8 cellular contexts compared by ENCODE assay signal in genomic region chr9:133122167-133122550, GRCh38. TPM values are rescaled to one million over a fixed set of nuclear protein-coding genes. Genes with fewer than 3 reads are reported as not detected.
DNase-seq lines count a peak whose midpoint lies in the region; ATAC-seq and TF ChIP-seq lines count a peak whose summit lies in the region.

No MANE protein-coding gene starts in this region.

- H3K4me1 Mint-ChIP-seq in effector memory CD8-positive, alpha-beta T cell (ENCODE audit: low read depth in 2 of 2), result peaks cover 67 to 68% of the 10 kb centered on the region in 2 donors

- H2AFZ ChIP-seq in OCI-LY3 (ENCODE audit: low read depth, low read length), result no peak overlapping the region
- H2AFZ ChIP-seq in neuronal stem cell (ENCODE audit: low read length), result no peak overlapping the region

- peaks cover 5% of the 10 kb centered on the region for H3K36me3 ChIP-seq in BLaER1
- H3K36me3 ChIP-seq in OCI-LY3 (replicated peaks; ENCODE audit: low read depth, low read length), result no peaks in the 10 kb centered on the region
- no peaks in the 10 kb centered on the region for H3K36me3 ChIP-seq in neuronal stem cell (replicated peaks in 1 of 2; ENCODE audit: control insufficient read depth in 2 of 2, insufficient read depth in 2 of 2, low read length in 2 of 2)

- no peak overlapping the region for H3K4ac ChIP-seq in neuronal stem cell (ENCODE audit: low read length)

- no peak for ATAC-seq in effector memory CD8-positive, alpha-beta T cell (replicated peaks)
- ATAC-seq in sciatic nerve (no peak), HG02840 (IDR thresholded peaks at IDR 0.05; ENCODE audit: low FRiP score, unreplicated experiment) (no peak)

- no peak overlapping the region for H2BK120ac ChIP-seq in neuronal stem cell (ENCODE audit: low read depth, low read length)

- no peak overlapping the region for H2AK5ac ChIP-seq in neuronal stem cell (ENCODE audit: low read depth, low read length)

- H3K27me3 ChIP-seq in BLaER1, result no peaks in the 10 kb centered on the region
- H3K27me3 ChIP-seq in OCI-LY3 (ENCODE audit: low read depth, low read length), result no peaks in the 10 kb centered on the region
- H3K27me3 ChIP-seq in neuronal stem cell (ENCODE audit: control insufficient read depth in 3 of 3, insufficient read depth in 3 of 3, low read depth in 1 of 3, low read length in 3 of 3), result peaks cover 0 to 2% (median 0%) of the 10 kb centered on the region in 3 experiments

- peak overlapping the region; percentile 86 for H3K23ac ChIP-seq in neuronal stem cell (ENCODE audit: low read depth, low read length, poor library complexity)

- H3K9me3 ChIP-seq in BLaER1 (no peaks in the 10 kb centered on the region), OCI-LY3 (ENCODE audit: insufficient read depth, low read length) (no peaks in the 10 kb centered on the region), neuronal stem cell (replicated peaks in 1 of 2; ENCODE audit: control insufficient read depth in 2 of 2, insufficient read depth in 1 of 2, low read depth in 1 of 2, low read length in 2 of 2) (no peaks in the 10 kb centered on the region)

- H3K14ac ChIP-seq in neuronal stem cell (ENCODE audit: low read length), result no peak overlapping the region

- no peak overlapping the region for H4K91ac ChIP-seq in neuronal stem cell (ENCODE audit: low read depth, low read length, poor library complexity)

- H3K27ac Mint-ChIP-seq in effector memory CD8-positive, alpha-beta T cell, result peak overlapping the region; percentile 99 to 100

- no CpG with 5 or more reads among the region's 5 CpGs for WGBS in neuronal stem cell (ENCODE audit: extremely low coverage in 2 of 2, insufficient read length in 2 of 2, insufficient replicate concordance in 1 of 2), 2 donors

- no peak for DNase-seq in effector memory CD8-positive, alpha-beta T cell
- no peak for DNase-seq in neuronal stem cell (ENCODE audit: low spot score)
- no peak for DNase-seq in NK-92 treated with Interleukin-12 subunit alpha and Interleukin-12 subunit beta, amount 100 ng/mL, for 24 hours (lab: John Stamatoyannopoulos, UW)
- DNase-seq in NCI-H2029 (lab: John Stamatoyannopoulos, UW), result no peak
- no peak for DNase-seq in sciatic nerve (ENCODE audit: low spot score)

- peaks cover 97% of the 10 kb centered on the region for H3K4me1 ChIP-seq in BLaER1
- peaks cover 39% of the 10 kb centered on the region for H3K4me1 ChIP-seq in OCI-LY3 (ENCODE audit: low read length)
- peaks cover 30 to 45% of the 10 kb centered on the region in 2 donors for H3K4me1 ChIP-seq in neuronal stem cell (ENCODE audit: control insufficient read depth in 2 of 2, insufficient read depth in 1 of 2, low read depth in 1 of 2, low read length in 2 of 2)

- peak overlapping the region in 1 of 2 donors; percentile 67 for H3K4me3 Mint-ChIP-seq in effector memory CD8-positive, alpha-beta T cell

- H3K9me3 Mint-ChIP-seq in effector memory CD8-positive, alpha-beta T cell, result no peaks in the 10 kb centered on the region

- H3K79me2 ChIP-seq in OCI-LY3 (ENCODE audit: low read length), result peaks cover 11% of the 10 kb centered on the region

- H3K36me3 Mint-ChIP-seq in effector memory CD8-positive, alpha-beta T cell (ENCODE audit: insufficient read depth), result peaks cover 89% of the 10 kb centered on the region

- peak overlapping the region; percentile 73 for H4K8ac ChIP-seq in neuronal stem cell (ENCODE audit: low read depth, low read length)

- no peak overlapping the region for H2BK12ac ChIP-seq in neuronal stem cell (ENCODE audit: low read length)

- H3K4me2 ChIP-seq in BLaER1 (peak overlapping the region; percentile 95), OCI-LY3 (ENCODE audit: low read length) (peak overlapping the region; percentile 84), neuronal stem cell (ENCODE audit: insufficient read depth, low read length, poor library complexity, severe bottlenecking) (no peak overlapping the region)

- H2BK15ac ChIP-seq in neuronal stem cell (ENCODE audit: low read length), result no peak overlapping the region

- H2BK5ac ChIP-seq in neuronal stem cell (ENCODE audit: low read length), result no peak overlapping the region

- intact Hi-C loops in sciatic nerve (cut with DNase I), result no loop called here

- H3K27ac ChIP-seq in BLaER1, result peak overlapping the region; percentile 72
- H3K27ac ChIP-seq in OCI-LY3 (ENCODE audit: low read length), result peak overlapping the region; percentile 28
- no peak overlapping the region for H3K27ac ChIP-seq in neuronal stem cell (replicated peaks; ENCODE audit: low read length)

- peak overlapping the region; percentile 56; the same call in 1 of the 2 replicates for H3K9ac ChIP-seq in BLaER1
- no peak overlapping the region for H3K9ac ChIP-seq in OCI-LY3 (ENCODE audit: low read length)
- H3K9ac ChIP-seq in neuronal stem cell (ENCODE audit: low read depth, low read length, poor library complexity), result peak overlapping the region; percentile 30

- H4K20me1 ChIP-seq in BLaER1 (peaks cover 98% of the 10 kb centered on the region), OCI-LY3 (ENCODE audit: insufficient read depth, low read length) (peaks cover 71% of the 10 kb centered on the region)

- peaks cover 21% of the 10 kb centered on the region for H3K79me1 ChIP-seq in neuronal stem cell (ENCODE audit: low read depth, low read length)

- H3K27me3 Mint-ChIP-seq in effector memory CD8-positive, alpha-beta T cell, result no peaks in the 10 kb centered on the region

- peak overlapping the region; percentile 27 for H3K18ac ChIP-seq in neuronal stem cell (ENCODE audit: low read length)

- H3K4me3 ChIP-seq in BLaER1 (no peak overlapping the region), OCI-LY3 (ENCODE audit: low read length) (no peak overlapping the region), neuronal stem cell (ENCODE audit: low read length in 2 of 2) (no peak overlapping the region)

- TF ChIP-seq CTCF in OCI-LY3 (IDR thresholded peaks at IDR 0.05; ENCODE audit: low read depth, low read length), result no peak

RNA-seq across cellular contexts. Expression of gene RALGDS, which starts 1.1 kb away (rescaled TPM):
- polyA plus RNA-seq in neuronal stem cell (2013, experiment 1 of 2), result 48.3 TPM
- 47.0 TPM for polyA plus RNA-seq in neuronal stem cell (2013, experiment 2 of 2)
- 59.7 TPM for total RNA-seq in sciatic nerve

RNA-seq across cellular contexts. Expression of gene GBGT1, which starts 41.6 kb away (rescaled TPM):
- 2.2 TPM for polyA plus RNA-seq in neuronal stem cell (2013, experiment 1 of 2)
- polyA plus RNA-seq in neuronal stem cell (2013, experiment 2 of 2), result 1.8 TPM
- total RNA-seq in sciatic nerve, result 23.2 TPM
